ENCODE assay signal across 8 cellular contexts in the genomic region with DNA sequence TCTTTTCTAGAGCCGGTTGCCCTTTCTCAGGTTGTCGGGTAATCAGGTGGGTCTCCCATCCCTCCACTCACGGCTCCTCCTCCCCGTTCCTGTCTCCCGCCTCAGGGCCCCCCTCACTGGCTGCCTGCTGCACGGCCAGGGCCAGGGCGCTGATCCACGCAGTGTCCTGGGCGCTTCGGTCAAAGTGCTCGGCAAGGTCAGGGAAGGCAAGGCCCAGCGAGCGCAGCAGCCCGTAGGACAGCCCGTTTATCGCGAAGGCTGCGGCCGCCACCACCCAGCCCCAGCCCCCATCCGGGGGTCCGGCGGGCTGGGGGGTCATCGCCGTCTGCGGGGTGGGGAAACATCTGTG. TPM values are rescaled to one million over a fixed set of nuclear protein-coding genes. Genes with fewer than 3 reads are reported as not detected.
DNase-seq lines count a peak whose midpoint lies in the region; ATAC-seq and TF ChIP-seq lines count a peak whose summit lies in the region.

No MANE protein-coding gene starts in this region.

- WGBS in lung, 2 donors, result 1 to 4% methylated on average over 25 of the region's 25 CpGs

- intact Hi-C loops in activated CD4-positive, alpha-beta T cell treated with anti-CD3 and anti-CD28 coated beads for 36 hours (cut with DNase I, micrococcal nuclease), result loop anchor here in 1 of 2 experiments (10.0 kb wide), 2 partner anchors 532 to 802 kb away; partner anchors contain the start of gene CD68
- intact Hi-C loops in dendritic cell treated with granulocyte-macrophage colony-stimulating factor and Interleukin-4, amounts not matched to agents 40 ng/mL and 50 ng/mL, for 4 days (cut with micrococcal nuclease), result no loop called here
- intact Hi-C loops in tibial artery (cut with DNase I; ENCODE audit: low total_unique reads), result no loop called here

- peaks cover 3% of the 10 kb centered on the region for H3K27me3 Mint-ChIP-seq in activated CD4-positive, alpha-beta T cell treated with anti-CD3 and anti-CD28 coated beads for 36 hours
- peaks cover 56% of the 10 kb centered on the region for H3K27me3 Mint-ChIP-seq in dendritic cell treated with granulocyte-macrophage colony-stimulating factor and Interleukin-4, amounts not matched to agents 40 ng/mL and 50 ng/mL, for 4 days

- TF ChIP-seq CTCF in lung (IDR thresholded peaks at IDR 0.05; ENCODE audit: control extremely low read depth, extremely low read depth) (no peak), tibial artery (IDR thresholded peaks at IDR 0.05) (no peak)

- H3K27ac ChIP-seq in lung (ENCODE audit: low read depth in 1 of 2, low read length in 1 of 2) (peak overlapping the region in 1 of 2 donors; percentile 76), tibial artery (no peak overlapping the region)

- no peaks in the 10 kb centered on the region for H3K9me3 Mint-ChIP-seq in activated CD4-positive, alpha-beta T cell treated with anti-CD3 and anti-CD28 coated beads for 36 hours (ENCODE audit: low read depth)
- H3K9me3 Mint-ChIP-seq in dendritic cell treated with granulocyte-macrophage colony-stimulating factor and Interleukin-4, amounts not matched to agents 40 ng/mL and 50 ng/mL, for 4 days, result no peaks in the 10 kb centered on the region

- ATAC-seq in activated CD4-positive, alpha-beta T cell treated with anti-CD3 and anti-CD28 coated beads for 36 hours, result no peak
- no peak for ATAC-seq in lung (ENCODE audit: insufficient read depth, low FRiP score)

- peak overlapping the region; percentile 37 for H3K4me3 ChIP-seq in lung
- peak overlapping the region; percentile 31 to 47 for H3K4me3 ChIP-seq in tibial artery

- H3K27ac Mint-ChIP-seq in activated CD4-positive, alpha-beta T cell treated with anti-CD3 and anti-CD28 coated beads for 36 hours, result peak overlapping the region; percentile 42
- peak overlapping the region; percentile 58 for H3K27ac Mint-ChIP-seq in dendritic cell treated with granulocyte-macrophage colony-stimulating factor and Interleukin-4, amounts not matched to agents 40 ng/mL and 50 ng/mL, for 4 days

- DNase-seq in activated CD4-positive, alpha-beta T cell treated with anti-CD3 and anti-CD28 coated beads for 36 hours, result no peak
- no peak for DNase-seq in activated CD4-positive, alpha-beta T cell treated with anti-CD3 and anti-CD28 coated beads for 48 hours
- DNase-seq in lung (ENCODE audit: low spot score), result no peak
- no peak for DNase-seq in tibial artery
- no peak for DNase-seq in NCI-H2029 (lab: John Stamatoyannopoulos, UW)
- no peak for DNase-seq in midbrain (lab: John Stamatoyannopoulos, UW)
- DNase-seq in SK-N-DZ (ENCODE audit: low spot score), result no peak

- H3K4me1 ChIP-seq in lung (ENCODE audit: control insufficient read depth in 2 of 2, insufficient read depth in 2 of 2, low read length in 2 of 2), result peaks cover 0 to 13% of the 10 kb centered on the region in 2 donors
- H3K4me1 ChIP-seq in tibial artery, result peaks cover 0 to 35% (median 26%) of the 10 kb centered on the region in 4 donors

- peak overlapping the region; percentile 70 for H3K4me3 Mint-ChIP-seq in activated CD4-positive, alpha-beta T cell treated with anti-CD3 and anti-CD28 coated beads for 36 hours
- H3K4me3 Mint-ChIP-seq in dendritic cell treated with granulocyte-macrophage colony-stimulating factor and Interleukin-4, amounts not matched to agents 40 ng/mL and 50 ng/mL, for 4 days, result peak overlapping the region; percentile 70

- peaks cover 40% of the 10 kb centered on the region for H3K4me1 Mint-ChIP-seq in activated CD4-positive, alpha-beta T cell treated with anti-CD3 and anti-CD28 coated beads for 36 hours
- H3K4me1 Mint-ChIP-seq in dendritic cell treated with granulocyte-macrophage colony-stimulating factor and Interleukin-4, amounts not matched to agents 40 ng/mL and 50 ng/mL, for 4 days (ENCODE audit: low read depth), result peaks cover 49% of the 10 kb centered on the region

- H3K36me3 ChIP-seq in lung (ENCODE audit: control insufficient read depth in 2 of 2, insufficient read depth in 2 of 2, low read length in 2 of 2) (no peaks in the 10 kb centered on the region), tibial artery (no peaks in the 10 kb centered on the region)

- CTCF ChIA-PET in activated CD4-positive, alpha-beta T cell treated with anti-CD3 and anti-CD28 coated beads for 36 hours (lab: Charles Lee), result interaction anchor here (0.8 to 1.1 kb wide), 4 partner anchors 17 to 517 kb away, joined by 3 to 4 read pairs (median 3); no protein-coding TSS in a partner anchor

- no peaks in the 10 kb centered on the region for H3K36me3 Mint-ChIP-seq in activated CD4-positive, alpha-beta T cell treated with anti-CD3 and anti-CD28 coated beads for 36 hours (ENCODE audit: low read depth)
- H3K36me3 Mint-ChIP-seq in dendritic cell treated with granulocyte-macrophage colony-stimulating factor and Interleukin-4, amounts not matched to agents 40 ng/mL and 50 ng/mL, for 4 days (ENCODE audit: low read depth), result peaks cover 11% of the 10 kb centered on the region

- H3K9me3 ChIP-seq in lung (ENCODE audit: control insufficient read depth in 2 of 2, insufficient read depth in 1 of 2, low read length in 1 of 2) (no peaks in the 10 kb centered on the region), tibial artery (no peaks in the 10 kb centered on the region)

- no peaks in the 10 kb centered on the region for H3K27me3 ChIP-seq in lung (ENCODE audit: control insufficient read depth, insufficient read depth)
- peaks cover 8 to 71% of the 10 kb centered on the region in 2 donors for H3K27me3 ChIP-seq in tibial artery

- POLR2A ChIA-PET in activated CD4-positive, alpha-beta T cell treated with anti-CD3 and anti-CD28 coated beads for 36 hours (lab: Charles Lee), result no interaction called here

RNA-seq across cellular contexts. Expression of gene SLC16A11, which starts 0.7 kb away (rescaled TPM):
- 1 to 10 TPM; 1.2 to 1.5 TPM for total RNA-seq in activated CD4-positive, alpha-beta T cell treated with anti-CD3 and anti-CD28 coated beads for 36 hours
- 1 to 10 TPM; 5.5 to 7.5 TPM for total RNA-seq in lung
- 1 to 10 TPM; 1.9 to 8.9 TPM for polyA plus RNA-seq in lung
- not detected in 2 replicates for polyA plus RNA-seq in SK-N-DZ (2014; cell fraction: cytosol; rRNA removed)
- 1.3 and 1.6 TPM in 2 replicates for polyA plus RNA-seq in SK-N-DZ (2014; cell fraction: nucleus; rRNA removed)

RNA-seq across cellular contexts. Expression of gene SLC16A13, which starts 7.4 kb away (rescaled TPM):
- 1 to 10 TPM; 8.3 to 9.6 TPM for total RNA-seq in activated CD4-positive, alpha-beta T cell treated with anti-CD3 and anti-CD28 coated beads for 36 hours
- 10 to 100 TPM in 1 of 2 donors, 1 to 10 TPM in 1; 1.3 to 23.6 TPM for total RNA-seq in lung
- polyA plus RNA-seq in lung, result 1 to 10 TPM; 4.8 to 7.9 TPM
- not detected in 2 replicates for polyA plus RNA-seq in SK-N-DZ (2014; cell fraction: cytosol; rRNA removed)
- polyA plus RNA-seq in SK-N-DZ (2014; cell fraction: nucleus; rRNA removed), result not detected in 2 replicates

RNA-seq across cellular contexts. Expression of gene BCL6B, which starts 20.3 kb away (rescaled TPM):
- under 1 TPM; 0.27 to 0.46 TPM for total RNA-seq in activated CD4-positive, alpha-beta T cell treated with anti-CD3 and anti-CD28 coated beads for 36 hours
- total RNA-seq in lung, result 10 to 100 TPM; 15.6 to 55.6 TPM
- polyA plus RNA-seq in lung, result 10 to 100 TPM; 14.5 to 15.4 TPM
- 0.26 and 0.74 TPM in 2 replicates for polyA plus RNA-seq in SK-N-DZ (2014; cell fraction: cytosol; rRNA removed)
- 0.17 and 0.20 TPM in 2 replicates for polyA plus RNA-seq in SK-N-DZ (2014; cell fraction: nucleus; rRNA removed)

RNA-seq across cellular contexts. Expression of gene RNASEK, which starts 30.7 kb away (rescaled TPM):
- total RNA-seq in activated CD4-positive, alpha-beta T cell treated with anti-CD3 and anti-CD28 coated beads for 36 hours, result 100 to 1,000 TPM; 112 to 145 TPM
- 100 to 1,000 TPM; 118 to 270 TPM for total RNA-seq in lung
- 100 to 1,000 TPM; 528 to 550 TPM for polyA plus RNA-seq in lung
- 268 and 362 TPM in 2 replicates for polyA plus RNA-seq in SK-N-DZ (2014; cell fraction: cytosol; rRNA removed)
- 116 and 159 TPM in 2 replicates for polyA plus RNA-seq in SK-N-DZ (2014; cell fraction: nucleus; rRNA removed)

RNA-seq across cellular contexts. Expression of gene CLEC10A, which starts 36.9 kb away (rescaled TPM):
- total RNA-seq in activated CD4-positive, alpha-beta T cell treated with anti-CD3 and anti-CD28 coated beads for 36 hours, result not detected
- total RNA-seq in lung, result 1 to 10 TPM; 3.7 to 5.2 TPM
- polyA plus RNA-seq in lung, result 10 to 100 TPM; 12.7 to 18.4 TPM
- polyA plus RNA-seq in SK-N-DZ (2014; cell fraction: cytosol; rRNA removed), result not detected in 2 replicates
- not detected in 2 replicates for polyA plus RNA-seq in SK-N-DZ (2014; cell fraction: nucleus; rRNA removed)

Comparison
In these comparisons a context has a peak if more than half of its experiments do, and no peak if none do; other contexts are left out.
1. RNA of gene BCL6B, which starts 20.3 kb away (total RNA-seq): 15.6 to 55.6 TPM in lung; 0.27 to 0.46 TPM in activated CD4-positive, alpha-beta T cell treated with anti-CD3 and anti-CD28 coated beads for 36 hours; every median in the first group is over 10 times any median in the second.